In the genomic region with DNA sequence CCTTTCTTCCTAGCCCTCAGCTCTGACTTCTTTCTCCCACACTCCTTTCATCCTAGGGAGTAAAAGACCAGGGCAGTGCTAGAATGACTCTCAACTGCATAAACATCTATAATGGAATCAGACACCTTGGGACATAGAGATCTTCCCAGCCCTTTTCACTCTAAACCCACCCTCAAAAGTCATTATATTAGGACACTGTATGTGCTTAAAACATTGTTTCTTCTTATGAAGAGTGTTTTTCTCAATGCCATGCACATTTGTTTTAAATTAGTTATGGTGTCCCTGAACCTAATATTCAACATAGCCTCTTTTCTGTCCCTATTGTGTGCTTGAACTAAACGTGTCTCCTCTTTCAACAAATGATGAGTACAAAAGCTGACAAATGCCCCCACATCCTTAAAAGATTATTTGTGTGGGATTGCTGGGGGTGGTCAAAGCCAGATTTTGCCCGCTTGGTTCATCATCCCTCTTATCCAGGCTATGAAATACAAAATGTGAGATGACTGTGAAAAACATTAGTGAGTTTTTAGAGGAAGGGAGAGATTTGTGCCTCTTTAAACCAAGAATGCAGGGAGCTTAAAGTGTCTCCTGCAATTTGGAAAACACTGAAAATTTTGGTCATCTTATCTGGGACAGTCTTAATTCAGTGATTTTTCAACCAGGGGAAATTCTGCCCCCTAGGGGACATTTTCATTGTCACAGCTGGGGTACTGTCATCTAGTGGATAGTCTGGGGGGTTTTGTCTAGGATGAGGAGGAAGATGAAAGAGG, we compare ENCODE assay signal across 9 cellular contexts. TPM values are rescaled to one million over a fixed set of nuclear protein-coding genes. Genes with fewer than 3 reads are reported as not detected.
A peak's percentile ranks its signal among the peaks of the same experiment; 100 is the strongest.
DNase-seq lines count a peak whose midpoint lies in the region; TF ChIP-seq lines count a peak whose summit lies in the region.
"Had no signal": no experiment of that assay in that cellular context is flagged by ENCODE, and none has a peak within 500 bp of the region (broad histone marks: within the 10 kb centered on the region; RNA-seq: fewer than 3 reads in every experiment).

No MANE protein-coding gene starts in this region.

- H4K91ac ChIP-seq in neuronal stem cell (ENCODE audit: low read depth, low read length, poor library complexity) = no peak overlapping the region

- H3K79me1 ChIP-seq in neuronal stem cell (ENCODE audit: low read depth, low read length) = no peaks in the 10 kb centered on the region

- H3K4me3 ChIP-seq in GM06990 (replicated peaks; ENCODE audit: low read depth, low read length) (no peak overlapping the region), brain microvascular endothelial cell (ENCODE audit: low read depth, low read length) (no peak overlapping the region), neuronal stem cell (ENCODE audit: low read length in 2 of 2) (no peak overlapping the region)

- H3K36me3 ChIP-seq in GM06990 (ENCODE audit: control insufficient read depth, insufficient read depth, low read length) (no peaks in the 10 kb centered on the region), brain microvascular endothelial cell (replicated peaks) (no peaks in the 10 kb centered on the region), neuronal stem cell (replicated peaks in 1 of 2; ENCODE audit: control insufficient read depth in 2 of 2, insufficient read depth in 2 of 2, low read length in 2 of 2) (no peaks in the 10 kb centered on the region)

- DNase-seq in A172 (ENCODE audit: low spot score) (peak; percentile 23), GM06990 (ENCODE audit: extremely low read depth, insufficient read length) (no peak), brain microvascular endothelial cell (peak; percentile 29), neuronal stem cell (ENCODE audit: low spot score) (peak; percentile 30), DMS153 (lab: John Stamatoyannopoulos, UW) (no peak), NCI-H187 treated with DMSO at 0.1 percent for 48 hours (lab: John Stamatoyannopoulos, UW) (no peak), nucleus accumbens (lab: John Stamatoyannopoulos, UW) (no peak)

- H3K4me2 ChIP-seq in neuronal stem cell (ENCODE audit: insufficient read depth, low read length, poor library complexity, severe bottlenecking) = no peak overlapping the region

- H3K9me3 ChIP-seq in neuronal stem cell (replicated peaks in 1 of 2; ENCODE audit: control insufficient read depth in 2 of 2, insufficient read depth in 1 of 2, low read depth in 1 of 2, low read length in 2 of 2) = no peaks in the 10 kb centered on the region

- no peak overlapping the region for H2BK5ac ChIP-seq in neuronal stem cell (ENCODE audit: low read length)

- H2BK120ac ChIP-seq in neuronal stem cell (ENCODE audit: low read depth, low read length) = no peak overlapping the region

- H2AK5ac ChIP-seq in neuronal stem cell (ENCODE audit: low read depth, low read length) = no peak overlapping the region

- no peak overlapping the region for H3K18ac ChIP-seq in neuronal stem cell (ENCODE audit: low read length)

- peak; percentile 72 for TF ChIP-seq CTCF in GM06990 (IDR thresholded peaks at IDR 0.05; ENCODE audit: insufficient read depth, low read length, poor library complexity, severe bottlenecking)
- TF ChIP-seq CTCF in LNCAP (IDR thresholded peaks at IDR 0.05) = peak; percentile 66
- peak; percentile 71 for TF ChIP-seq CTCF in brain microvascular endothelial cell (IDR thresholded peaks at IDR 0.05; ENCODE audit: low read depth, low read length, missing control alignments)

- no peak overlapping the region for H4K8ac ChIP-seq in neuronal stem cell (ENCODE audit: low read depth, low read length)

- H3K27ac ChIP-seq in brain microvascular endothelial cell = no peak overlapping the region
- H3K27ac ChIP-seq in neuronal stem cell (replicated peaks; ENCODE audit: low read length) = no peak overlapping the region

- H2BK15ac ChIP-seq in neuronal stem cell (ENCODE audit: low read length) = no peak overlapping the region

- WGBS in neuronal stem cell (ENCODE audit: extremely low coverage in 2 of 2, insufficient read length in 2 of 2, insufficient replicate concordance in 1 of 2), 2 donors = no CpG with 5 or more reads among the region's 2 CpGs

- no peak overlapping the region for H3K9ac ChIP-seq in neuronal stem cell (ENCODE audit: low read depth, low read length, poor library complexity)

- no peak overlapping the region for H2AFZ ChIP-seq in neuronal stem cell (ENCODE audit: low read length)

- H3K23ac ChIP-seq in neuronal stem cell (ENCODE audit: low read depth, low read length, poor library complexity) = no peak overlapping the region

- H3K27me3 ChIP-seq in GM06990 (replicated peaks; ENCODE audit: control insufficient read depth, insufficient read depth, low read length) (no peaks in the 10 kb centered on the region), brain microvascular endothelial cell (replicated peaks) (no peaks in the 10 kb centered on the region), neuronal stem cell (ENCODE audit: control insufficient read depth in 3 of 3, insufficient read depth in 3 of 3, low read depth in 1 of 3, low read length in 3 of 3) (no peaks in the 10 kb centered on the region)

- H3K4ac ChIP-seq in neuronal stem cell (ENCODE audit: low read length) = no peak overlapping the region

- H3K4me1 ChIP-seq in neuronal stem cell (ENCODE audit: control insufficient read depth in 2 of 2, insufficient read depth in 1 of 2, low read depth in 1 of 2, low read length in 2 of 2) = no peaks in the 10 kb centered on the region

- in situ Hi-C loops in brain microvascular endothelial cell (cut with HindIII; ENCODE audit: low pct_ligation_motif_present, low sequenced_read_pairs) = no loop called here

- H3K14ac ChIP-seq in neuronal stem cell (ENCODE audit: low read length) = no peak overlapping the region

- H2BK12ac ChIP-seq in neuronal stem cell (ENCODE audit: low read length) = no peak overlapping the region

RNA-seq across cellular contexts. Expression of a gene that starts 29.0 kb away (rescaled TPM):
- 0.19 TPM in 1 of 2 replicates, not detected in the other for total RNA-seq in A172 (2014; rRNA removed; shearing (Covaris generic))
- polyA plus RNA-seq in neuronal stem cell (2013, experiment 1 of 2) = not detected
- polyA plus RNA-seq in neuronal stem cell (2013, experiment 2 of 2) = not detected
- total RNA-seq: subcutaneous adipose tissue had no signal

RNA-seq across cellular contexts. Expression of a gene that starts 36.4 kb away (rescaled TPM):
- total RNA-seq in A172 (2014; rRNA removed; shearing (Covaris generic)) = not detected in 2 replicates
- not detected for polyA plus RNA-seq in neuronal stem cell (2013, experiment 1 of 2)
- polyA plus RNA-seq in neuronal stem cell (2013, experiment 2 of 2) = not detected
- total RNA-seq: subcutaneous adipose tissue had no signal

Comparison
In these comparisons a context has a peak if more than half of its experiments do, and no peak if none do; other contexts are left out.
1. DNase-seq: peak in A172 (single experiment), brain microvascular endothelial cell (single experiment) and neuronal stem cell (single experiment); none in GM06990 (single experiment), DMS153 (single experiment), NCI-H187 treated with DMSO at 0.1 percent for 48 hours (single experiment) and nucleus accumbens (0 of 56).
2. Peak in every context shown above with its lines, with median percentiles within 50 percentile points of each other: CTCF ChIP-seq.